Comparison of ENCODE assay signal across 1 cellular context in genomic region chr11:119067371-119068222, GRCh38.
TF ChIP-seq lines count a peak whose summit lies in the region.

Gene VPS11, plus strand, starts transcription at chr11:119067818. Its CDS starts 6 bp downstream, at chr11:119067824.

TF ChIP-seq in K562, 482 proteins besides CTCF, POLR2A, EP300 and RAD21 (continued from another document and continues in another):
- TF ChIP-seq, protein P1, sequence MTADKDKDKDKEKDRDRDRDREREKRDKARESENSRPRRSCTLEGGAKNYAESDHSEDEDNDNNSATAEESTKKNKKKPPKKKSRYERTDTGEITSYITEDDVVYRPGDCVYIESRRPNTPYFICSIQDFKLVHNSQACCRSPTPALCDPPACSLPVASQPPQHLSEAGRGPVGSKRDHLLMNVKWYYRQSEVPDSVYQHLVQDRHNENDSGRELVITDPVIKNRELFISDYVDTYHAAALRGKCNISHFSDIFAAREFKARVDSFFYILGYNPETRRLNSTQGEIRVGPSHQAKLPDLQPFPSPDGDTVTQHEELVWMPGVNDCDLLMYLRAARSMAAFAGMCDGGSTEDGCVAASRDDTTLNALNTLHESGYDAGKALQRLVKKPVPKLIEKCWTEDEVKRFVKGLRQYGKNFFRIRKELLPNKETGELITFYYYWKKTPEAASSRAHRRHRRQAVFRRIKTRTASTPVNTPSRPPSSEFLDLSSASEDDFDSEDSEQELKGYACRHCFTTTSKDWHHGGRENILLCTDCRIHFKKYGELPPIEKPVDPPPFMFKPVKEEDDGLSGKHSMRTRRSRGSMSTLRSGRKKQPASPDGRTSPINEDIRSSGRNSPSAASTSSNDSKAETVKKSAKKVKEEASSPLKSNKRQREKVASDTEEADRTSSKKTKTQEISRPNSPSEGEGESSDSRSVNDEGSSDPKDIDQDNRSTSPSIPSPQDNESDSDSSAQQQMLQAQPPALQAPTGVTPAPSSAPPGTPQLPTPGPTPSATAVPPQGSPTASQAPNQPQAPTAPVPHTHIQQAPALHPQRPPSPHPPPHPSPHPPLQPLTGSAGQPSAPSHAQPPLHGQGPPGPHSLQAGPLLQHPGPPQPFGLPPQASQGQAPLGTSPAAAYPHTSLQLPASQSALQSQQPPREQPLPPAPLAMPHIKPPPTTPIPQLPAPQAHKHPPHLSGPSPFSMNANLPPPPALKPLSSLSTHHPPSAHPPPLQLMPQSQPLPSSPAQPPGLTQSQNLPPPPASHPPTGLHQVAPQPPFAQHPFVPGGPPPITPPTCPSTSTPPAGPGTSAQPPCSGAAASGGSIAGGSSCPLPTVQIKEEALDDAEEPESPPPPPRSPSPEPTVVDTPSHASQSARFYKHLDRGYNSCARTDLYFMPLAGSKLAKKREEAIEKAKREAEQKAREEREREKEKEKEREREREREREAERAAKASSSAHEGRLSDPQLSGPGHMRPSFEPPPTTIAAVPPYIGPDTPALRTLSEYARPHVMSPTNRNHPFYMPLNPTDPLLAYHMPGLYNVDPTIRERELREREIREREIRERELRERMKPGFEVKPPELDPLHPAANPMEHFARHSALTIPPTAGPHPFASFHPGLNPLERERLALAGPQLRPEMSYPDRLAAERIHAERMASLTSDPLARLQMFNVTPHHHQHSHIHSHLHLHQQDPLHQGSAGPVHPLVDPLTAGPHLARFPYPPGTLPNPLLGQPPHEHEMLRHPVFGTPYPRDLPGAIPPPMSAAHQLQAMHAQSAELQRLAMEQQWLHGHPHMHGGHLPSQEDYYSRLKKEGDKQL (CRISPR knock-in tag; IDR thresholded peaks at IDR 0.05; ENCODE audit: borderline replicate concordance), result no peak
- TF ChIP-seq HMBOX1 (IDR thresholded peaks at IDR 0.05) (no peak), YBX1 (IDR thresholded peaks at IDR 0.05) (no peak), JUN (IDR thresholded peaks at IDR 0.05; ENCODE audit: borderline replicate concordance, low read depth, low read length) (peak; percentile 52; the same call in 1 of the 2 replicates), JUN (CRISPR knock-in tag; IDR thresholded peaks at IDR 0.05; ENCODE audit: borderline replicate concordance) (no peak), DDX20 (tag; IDR thresholded peaks at IDR 0.05; ENCODE audit: low read depth) (no peak), NFIX (CRISPR knock-in tag; IDR thresholded peaks at IDR 0.05; ENCODE audit: low read depth) (no peak), KDM4B (IDR thresholded peaks at IDR 0.05; ENCODE audit: borderline replicate concordance in 2 of 2, low read depth in 1 of 2) (peak in 1 of 2 experiments; percentile 60; a peak in 1 of 4 replicates), ZNF143 (CRISPR knock-in tag; IDR thresholded peaks at IDR 0.05) (no peak), SRF (CRISPR knock-in tag; IDR thresholded peaks at IDR 0.05) (no peak), SMC3 (conservative IDR thresholded peaks at IDR 0.05; ENCODE audit: insufficient read depth, low read depth, low read length) (no peak), ZBTB34 (CRISPR knock-in tag; IDR thresholded peaks at IDR 0.05) (no peak), PTRF (tag; IDR thresholded peaks at IDR 0.05) (no peak), BCL6 (CRISPR knock-in tag; IDR thresholded peaks at IDR 0.05) (no peak), TAL1 (IDR thresholded peaks at IDR 0.05) (no peak), E2F8 (IDR thresholded peaks at IDR 0.05; ENCODE audit: low read depth, partially characterized antibody) (peak; percentile 17), MAFK (IDR thresholded peaks at IDR 0.05; ENCODE audit: low read length) (0 out of 2 replicates have a peak, but pooled peaks have one; percentile 16), SMARCB1 (IDR thresholded peaks at IDR 0.05; ENCODE audit: insufficient read length, low read depth) (no peak), SUPT5H (IDR thresholded peaks at IDR 0.05) (peak; percentile 63), ZNF24 (IDR thresholded peaks at IDR 0.05) (no peak; the same call in 1 of the 2 replicates), ZBTB40 (IDR thresholded peaks at IDR 0.05) (peak; percentile 76), ZBTB40 (CRISPR knock-in tag; IDR thresholded peaks at IDR 0.05) (no peak), TEAD1 (CRISPR knock-in tag; IDR thresholded peaks at IDR 0.05) (no peak; a peak in 1 of 4 replicates), ZKSCAN8 (CRISPR knock-in tag; IDR thresholded peaks at IDR 0.05) (no peak), TEAD4 (IDR thresholded peaks at IDR 0.05; ENCODE audit: low read length) (no peak; the same call in 1 of the 2 replicates), TEAD4 (CRISPR knock-in tag; IDR thresholded peaks at IDR 0.05; ENCODE audit: borderline replicate concordance) (no peak), TRIM24 (IDR thresholded peaks at IDR 0.05) (no peak), CREM (IDR thresholded peaks at IDR 0.05; ENCODE audit: low read depth) (peak; percentile 60), PRMT5 (CRISPR knock-in tag; IDR thresholded peaks at IDR 0.05) (no peak), ILF3 (IDR thresholded peaks at IDR 0.05; ENCODE audit: borderline replicate concordance) (no peak), ZNF766 (CRISPR knock-in tag; conservative IDR thresholded peaks at IDR 0.05) (no peak), ZNF174 (CRISPR knock-in tag; IDR thresholded peaks at IDR 0.05) (no peak)
- TF ChIP-seq, protein P2, sequence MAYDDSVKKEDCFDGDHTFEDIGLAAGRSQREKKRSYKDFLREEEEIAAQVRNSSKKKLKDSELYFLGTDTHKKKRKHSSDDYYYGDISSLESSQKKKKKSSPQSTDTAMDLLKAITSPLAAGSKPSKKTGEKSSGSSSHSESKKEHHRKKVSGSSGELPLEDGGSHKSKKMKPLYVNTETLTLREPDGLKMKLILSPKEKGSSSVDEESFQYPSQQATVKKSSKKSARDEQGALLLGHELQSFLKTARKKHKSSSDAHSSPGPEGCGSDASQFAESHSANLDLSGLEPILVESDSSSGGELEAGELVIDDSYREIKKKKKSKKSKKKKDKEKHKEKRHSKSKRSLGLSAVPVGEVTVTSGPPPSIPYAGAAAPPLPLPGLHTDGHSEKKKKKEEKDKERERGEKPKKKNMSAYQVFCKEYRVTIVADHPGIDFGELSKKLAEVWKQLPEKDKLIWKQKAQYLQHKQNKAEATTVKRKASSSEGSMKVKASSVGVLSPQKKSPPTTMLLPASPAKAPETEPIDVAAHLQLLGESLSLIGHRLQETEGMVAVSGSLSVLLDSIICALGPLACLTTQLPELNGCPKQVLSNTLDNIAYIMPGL (CRISPR knock-in tag; IDR thresholded peaks at IDR 0.05), result no peak
- TF ChIP-seq, protein P3, sequence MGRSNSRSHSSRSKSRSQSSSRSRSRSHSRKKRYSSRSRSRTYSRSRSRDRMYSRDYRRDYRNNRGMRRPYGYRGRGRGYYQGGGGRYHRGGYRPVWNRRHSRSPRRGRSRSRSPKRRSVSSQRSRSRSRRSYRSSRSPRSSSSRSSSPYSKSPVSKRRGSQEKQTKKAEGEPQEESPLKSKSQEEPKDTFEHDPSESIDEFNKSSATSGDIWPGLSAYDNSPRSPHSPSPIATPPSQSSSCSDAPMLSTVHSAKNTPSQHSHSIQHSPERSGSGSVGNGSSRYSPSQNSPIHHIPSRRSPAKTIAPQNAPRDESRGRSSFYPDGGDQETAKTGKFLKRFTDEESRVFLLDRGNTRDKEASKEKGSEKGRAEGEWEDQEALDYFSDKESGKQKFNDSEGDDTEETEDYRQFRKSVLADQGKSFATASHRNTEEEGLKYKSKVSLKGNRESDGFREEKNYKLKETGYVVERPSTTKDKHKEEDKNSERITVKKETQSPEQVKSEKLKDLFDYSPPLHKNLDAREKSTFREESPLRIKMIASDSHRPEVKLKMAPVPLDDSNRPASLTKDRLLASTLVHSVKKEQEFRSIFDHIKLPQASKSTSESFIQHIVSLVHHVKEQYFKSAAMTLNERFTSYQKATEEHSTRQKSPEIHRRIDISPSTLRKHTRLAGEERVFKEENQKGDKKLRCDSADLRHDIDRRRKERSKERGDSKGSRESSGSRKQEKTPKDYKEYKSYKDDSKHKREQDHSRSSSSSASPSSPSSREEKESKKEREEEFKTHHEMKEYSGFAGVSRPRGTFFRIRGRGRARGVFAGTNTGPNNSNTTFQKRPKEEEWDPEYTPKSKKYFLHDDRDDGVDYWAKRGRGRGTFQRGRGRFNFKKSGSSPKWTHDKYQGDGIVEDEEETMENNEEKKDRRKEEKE (IDR thresholded peaks at IDR 0.05; ENCODE audit: borderline replicate concordance in 1 of 2, control insufficient read depth in 1 of 2, low read depth in 2 of 2, low read length in 1 of 2), result no peak
